Comparison of ENCODE assay signal across 1 cellular context in the genomic region with DNA sequence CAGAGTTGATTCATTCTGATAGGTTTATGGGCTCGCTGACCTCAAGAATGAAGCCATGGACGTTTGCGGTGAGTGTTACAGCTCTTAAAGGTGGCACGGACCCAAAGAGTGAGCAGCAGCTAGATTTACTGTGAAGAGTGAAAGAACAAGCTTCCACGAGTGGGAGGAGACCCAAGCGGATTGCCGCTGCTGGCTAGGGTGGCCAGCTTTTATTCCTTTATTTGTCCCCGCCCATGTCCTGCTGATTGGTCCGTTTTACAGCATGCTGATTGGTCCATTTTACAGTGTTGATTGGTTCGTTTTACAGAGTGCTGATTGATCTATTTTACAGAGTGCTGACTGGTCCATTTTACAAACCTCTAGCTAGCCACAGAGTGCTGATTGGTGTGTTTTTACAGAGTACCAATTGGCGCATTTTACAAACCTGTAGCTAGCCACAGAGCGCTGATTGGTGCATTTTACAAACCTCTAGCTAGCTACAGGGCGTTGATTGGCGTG.
TF ChIP-seq lines count a peak whose summit lies in the region.

No MANE protein-coding gene starts in this region.

TF ChIP-seq in HepG2, 621 proteins besides CTCF, POLR2A, EP300 and RAD21:
- TF ChIP-seq RFXANK (CRISPR knock-in tag; IDR thresholded peaks at IDR 0.05) = no peak
- peak; percentile 26 to 82; a peak in 2 of 4 replicates for TF ChIP-seq MAFK (conservative IDR thresholded peaks at IDR 0.05 in 1 of 2, IDR thresholded peaks at IDR 0.05 in 1 of 2; ENCODE audit: low read length in 2 of 2)
- peak; percentile 76 for TF ChIP-seq MAFF (IDR thresholded peaks at IDR 0.05; ENCODE audit: low read depth, low read length)
- peak; percentile 44; the same call in 1 of the 2 replicates for TF ChIP-seq NFYB (CRISPR knock-in tag; IDR thresholded peaks at IDR 0.05)
- no peak for TF ChIP-seq HHEX (CRISPR knock-in tag; IDR thresholded peaks at IDR 0.05)
